Comparison of ENCODE assay signal across 24 cellular contexts in the genomic region with DNA sequence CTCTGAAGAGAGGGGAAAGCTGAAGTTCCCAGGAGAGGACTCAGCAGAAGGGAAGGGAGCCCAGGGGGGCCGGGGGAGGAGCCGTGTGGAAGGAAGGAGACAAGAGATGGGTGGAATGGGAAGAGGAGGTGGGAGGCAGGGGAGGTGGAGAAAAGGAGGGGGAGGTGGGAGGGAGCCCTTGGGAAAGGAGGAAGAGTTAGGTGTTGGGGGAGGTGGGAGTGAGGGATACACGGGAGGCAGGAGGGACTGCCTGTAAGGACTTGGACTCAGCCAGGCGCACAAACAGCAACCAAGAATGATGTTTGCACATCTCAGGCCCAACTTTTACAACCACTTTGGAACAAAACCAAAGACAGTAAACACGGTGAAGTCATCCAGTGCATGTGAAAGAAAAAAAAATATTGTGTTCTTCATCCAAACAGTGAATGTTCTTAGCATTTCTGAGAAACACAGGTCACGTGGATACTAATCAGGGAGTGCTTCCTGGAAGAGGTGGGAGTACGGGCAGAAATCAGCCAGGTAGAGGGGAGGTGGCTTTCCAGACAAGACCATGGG. TPM values are rescaled to one million over a fixed set of nuclear protein-coding genes. Genes with fewer than 3 reads are reported as not detected.
DNase-seq lines count a peak whose midpoint lies in the region; ATAC-seq, FAIRE-seq and TF ChIP-seq lines count a peak whose summit lies in the region.
"Had no signal": no experiment of that assay in that cellular context is flagged by ENCODE, and none has a peak within 500 bp of the region (broad histone marks: within the 10 kb centered on the region; RNA-seq: fewer than 3 reads in every experiment).

No MANE protein-coding gene starts in this region.

- H3K36me3 ChIP-seq in HepG2 (replicated peaks in 1 of 2; ENCODE audit: control insufficient read depth in 1 of 2, insufficient read depth in 2 of 2, low read length in 2 of 2) (no peaks in the 10 kb centered on the region), right lobe of liver (no peaks in the 10 kb centered on the region), colonic mucosa (no peaks in the 10 kb centered on the region), mucosa of descending colon (ENCODE audit: low read depth) (no peaks in the 10 kb centered on the region)
- H3K36me3 ChIP-seq in effector memory CD4-positive, alpha-beta T cell (ENCODE audit: control insufficient read depth, insufficient read depth, low read length): no peaks in the 10 kb centered on the region
- H3K36me3 ChIP-seq: BE2C, heart left ventricle, neural progenitor cell had no signal

- intact Hi-C loops in HepG2 (cut with micrococcal nuclease; ENCODE audit: unreplicated experiment) (no loop called here), right lobe of liver (cut with DNase I) (no loop called here), colonic mucosa (cut with DNase I) (no loop called here), mucosa of descending colon (cut with DNase I, micrococcal nuclease) (no loop called here)

- TF ChIP-seq RAD21 in HepG2 (CRISPR knock-in tag; IDR thresholded peaks at IDR 0.05): no peak

- no peaks in the 10 kb centered on the region for H3K79me2 ChIP-seq in HepG2 (ENCODE audit: insufficient read depth, low read length)

- H3K9me3 Mint-ChIP-seq in activated T-cell treated with anti-CD3 and anti-CD28 coated beads, Interleukin-2, amount 50 U/mL, for 4 hours: peaks cover 53% of the 10 kb centered on the region
- peaks cover 30 to 34% of the 10 kb centered on the region in 2 donors for H3K9me3 Mint-ChIP-seq in effector memory CD8-positive, alpha-beta T cell

- peaks cover 18 to 40% of the 10 kb centered on the region in 2 experiments for H3K27me3 ChIP-seq in HepG2 (ENCODE audit: control insufficient read depth in 1 of 2, insufficient read depth in 2 of 2, low read length in 2 of 2)
- no peaks in the 10 kb centered on the region for H3K27me3 ChIP-seq in right lobe of liver
- no peaks in the 10 kb centered on the region for H3K27me3 ChIP-seq in colonic mucosa
- H3K27me3 ChIP-seq in effector memory CD4-positive, alpha-beta T cell (replicated peaks; ENCODE audit: control insufficient read depth, insufficient read depth, low read length, poor library complexity, severe bottlenecking): peaks cover 4% of the 10 kb centered on the region
- H3K27me3 ChIP-seq: BE2C, heart left ventricle, neural progenitor cell had no signal

- H3K9me3 ChIP-seq in HepG2 (ENCODE audit: low read length) (peaks cover 29% of the 10 kb centered on the region), right lobe of liver (peaks cover 0 to 16% (median 0%) of the 10 kb centered on the region in 4 donors), colonic mucosa (no peaks in the 10 kb centered on the region), mucosa of descending colon (peaks cover 33% of the 10 kb centered on the region)
- peaks cover 36% of the 10 kb centered on the region for H3K9me3 ChIP-seq in effector memory CD4-positive, alpha-beta T cell (ENCODE audit: control insufficient read depth, low read length)

- no peak for TF ChIP-seq POLR2A in HepG2 (IDR thresholded peaks at IDR 0.05; ENCODE audit: insufficient read depth in 1 of 2, low read depth in 2 of 2, low read length in 2 of 2)
- TF ChIP-seq POLR2A in right lobe of liver (IDR thresholded peaks at IDR 0.05): no peak

- H3K4me1 Mint-ChIP-seq in activated T-cell treated with anti-CD3 and anti-CD28 coated beads, Interleukin-2, amount 50 U/mL, for 4 hours (ENCODE audit: low read depth): no peaks in the 10 kb centered on the region
- no peaks in the 10 kb centered on the region for H3K4me1 Mint-ChIP-seq in effector memory CD8-positive, alpha-beta T cell (ENCODE audit: low read depth in 2 of 2)
- H3K4me1 Mint-ChIP-seq: activated CD8-positive, alpha-beta memory T cell treated with anti-CD3 and anti-CD28 coated beads, Interleukin-2, amount 10 ng/mL, durations not matched to agents 7 days and 5 days; activated naive CD8-positive, alpha-beta T cell treated with anti-CD3 and anti-CD28 coated beads for 36 hours; immature natural killer cell; neural progenitor cell; T-helper 17 cell had no signal

- 15% methylated on average over 7 of the region's 7 CpGs for WGBS in HepG2 (ENCODE audit: low lambda C conversion rate)
- WGBS in right lobe of liver (ENCODE audit: insufficient coverage, low coverage, low lambda C conversion rate, missing lambda C conversion rate): 38% methylated on average over 7 of the region's 7 CpGs

- H3K27ac Mint-ChIP-seq in effector memory CD8-positive, alpha-beta T cell: no peak overlapping the region
- H3K27ac Mint-ChIP-seq: activated CD8-positive, alpha-beta memory T cell treated with anti-CD3 and anti-CD28 coated beads, Interleukin-2, amount 10 ng/mL, durations not matched to agents 7 days and 5 days; activated naive CD8-positive, alpha-beta T cell treated with anti-CD3 and anti-CD28 coated beads for 36 hours; immature natural killer cell; neural progenitor cell; T-helper 17 cell had no signal

- no peak for TF ChIP-seq EP300 in HepG2 (IDR thresholded peaks at IDR 0.05; ENCODE audit: low read depth in 2 of 2, low read length in 2 of 2)
- TF ChIP-seq EP300 in HepG2 (CRISPR knock-in tag; IDR thresholded peaks at IDR 0.05; ENCODE audit: borderline replicate concordance): no peak

- no peak for TF ChIP-seq CTCF in HepG2 (CRISPR knock-in tag; IDR thresholded peaks at IDR 0.05)
- no peak for TF ChIP-seq CTCF in right lobe of liver (IDR thresholded peaks at IDR 0.05)
- TF ChIP-seq CTCF in colonic mucosa (IDR thresholded peaks at IDR 0.05): no peak
- no peak for TF ChIP-seq CTCF in mucosa of descending colon (IDR thresholded peaks at IDR 0.05)

- H4K20me1 ChIP-seq in HepG2 (ENCODE audit: insufficient read depth, low read length): no peaks in the 10 kb centered on the region

- POLR2A ChIA-PET in HepG2 (lab: Yijun Ruan, JAX): interaction anchor here (3.2 kb wide), 1 partner anchor 15 kb away, joined by 21 read pairs; no protein-coding TSS in a partner anchor

- H3K4me3 Mint-ChIP-seq in activated T-cell treated with anti-CD3 and anti-CD28 coated beads, Interleukin-2, amount 50 U/mL, for 4 hours: no peak overlapping the region
- H3K4me3 Mint-ChIP-seq in effector memory CD8-positive, alpha-beta T cell: no peak overlapping the region
- H3K4me3 Mint-ChIP-seq: activated CD8-positive, alpha-beta memory T cell treated with anti-CD3 and anti-CD28 coated beads, Interleukin-2, amount 10 ng/mL, durations not matched to agents 7 days and 5 days; activated naive CD8-positive, alpha-beta T cell treated with anti-CD3 and anti-CD28 coated beads for 36 hours; immature natural killer cell; T-helper 17 cell had no signal

- FAIRE-seq in HepG2 (lab: Jason Lieb, UNC): no peak

- no peak for DNase-seq in HepG2 (ENCODE audit: low spot score)
- DNase-seq in right lobe of liver: no peak
- DNase-seq in colonic mucosa: peak; percentile 47
- DNase-seq in mucosa of descending colon: peak in 1 of 3 donors; percentile 57
- DNase-seq in activated T-cell treated with anti-CD3 and anti-CD28 coated beads, Interleukin-2, amount 50 U/mL, for 4 hours: no peak
- DNase-seq in COLO668 (lab: John Stamatoyannopoulos, UW; ENCODE audit: unreplicated experiment): no peak
- no peak for DNase-seq in effector memory CD8-positive, alpha-beta T cell
- no peak for DNase-seq in effector memory CD4-positive, alpha-beta T cell
- DNase-seq: 8988T; activated CD4-positive, alpha-beta T cell treated with anti-CD3 and anti-CD28 coated beads for 48 hours; activated CD8-positive, alpha-beta memory T cell treated with anti-CD3 and anti-CD28 coated beads, Interleukin-2, amount 10 ng/mL, durations not matched to agents 7 days and 5 days; activated naive CD8-positive, alpha-beta T cell treated with anti-CD3 and anti-CD28 coated beads for 36 hours; BE2C; Caco-2; effector CD4-positive, alpha-beta T cell; heart left ventricle; immature natural killer cell; NCI-H1436 treated with DMSO at 0.1 percent for 48 hours; NCI-H510A; stimulated activated CD4-positive, alpha-beta T cell treated with anti-CD3 and anti-CD28 coated beads, Interleukin-4, amount 100 ng/mL, for 24 hours; stimulated activated naive CD4-positive, alpha-beta T cell treated with Interleukin-2 at 50 U/mL for 16 hours; T-helper 17 cell had no signal

- H2AFZ ChIP-seq in HepG2 (ENCODE audit: low read length): no peak overlapping the region
- H2AFZ ChIP-seq: neural progenitor cell had no signal

- H3K9ac ChIP-seq in HepG2 (ENCODE audit: insufficient read depth, low read depth, low read length) (no peak overlapping the region), colonic mucosa (ENCODE audit: low read depth in 2 of 2, low read length in 2 of 2) (no peak overlapping the region)
- H3K9ac ChIP-seq: neural progenitor cell had no signal

- CTCF ChIA-PET in HepG2 (lab: Yijun Ruan, JAX; ENCODE audit: low intra/inter-chr PET ratio, low total read pairs): no interaction called here

- no peaks in the 10 kb centered on the region for H3K36me3 Mint-ChIP-seq in activated T-cell treated with anti-CD3 and anti-CD28 coated beads, Interleukin-2, amount 50 U/mL, for 4 hours (ENCODE audit: insufficient read depth)
- peaks cover 11% of the 10 kb centered on the region for H3K36me3 Mint-ChIP-seq in effector memory CD8-positive, alpha-beta T cell (ENCODE audit: insufficient read depth)

- in situ Hi-C loops in HepG2 (cut with HindIII; ENCODE audit: extremely low pct_ligation_motif_present, low pct_unique_long_range_greater_than_20kb): no loop called here

- H3K27ac ChIP-seq in HepG2 (ENCODE audit: extremely low read length, insufficient read depth, low read length): no peak overlapping the region
- H3K27ac ChIP-seq in right lobe of liver: no peak overlapping the region
- no peak overlapping the region for H3K27ac ChIP-seq in colonic mucosa
- no peak overlapping the region for H3K27ac ChIP-seq in effector memory CD4-positive, alpha-beta T cell (ENCODE audit: insufficient read depth, low read length, poor library complexity, severe bottlenecking)
- H3K27ac ChIP-seq: heart left ventricle, neural progenitor cell had no signal

- BruUV-seq in HepG2 (replicated peaks; lab: Mats Ljungman, UMichigan): no TSS peak

- no peak for ATAC-seq in HepG2
- no peak for ATAC-seq in right lobe of liver
- ATAC-seq in mucosa of descending colon: peak; percentile 95
- no peak for ATAC-seq in activated T-cell treated with anti-CD3 and anti-CD28 coated beads, Interleukin-2, amount 50 U/mL, for 4 hours
- no peak for ATAC-seq in effector memory CD8-positive, alpha-beta T cell (replicated peaks)
- ATAC-seq: activated CD8-positive, alpha-beta memory T cell treated with anti-CD3 and anti-CD28 coated beads, Interleukin-2, amount 10 ng/mL, durations not matched to agents 7 days and 5 days; heart left ventricle; Panc1; T-helper 17 cell had no signal

- H3K4me3 ChIP-seq in HepG2 (replicated peaks in 1 of 3; ENCODE audit: insufficient read depth in 1 of 3, low read depth in 2 of 3, low read length in 3 of 3) (no peak overlapping the region), right lobe of liver (no peak overlapping the region), colonic mucosa (no peak overlapping the region), mucosa of descending colon (no peak overlapping the region)
- no peak overlapping the region for H3K4me3 ChIP-seq in effector memory CD4-positive, alpha-beta T cell (ENCODE audit: insufficient read depth, low read depth, low read length, poor library complexity, severe bottlenecking)
- H3K4me3 ChIP-seq: heart left ventricle, neural progenitor cell had no signal

- H3K4me2 ChIP-seq in HepG2 (ENCODE audit: low read depth, low read length): no peak overlapping the region; the same call in 1 of the 2 replicates
- H3K4me2 ChIP-seq: neural progenitor cell had no signal

- peaks cover 8% of the 10 kb centered on the region for H3K27me3 Mint-ChIP-seq in activated T-cell treated with anti-CD3 and anti-CD28 coated beads, Interleukin-2, amount 50 U/mL, for 4 hours (ENCODE audit: low read depth)
- peaks cover 16 to 56% of the 10 kb centered on the region in 2 donors for H3K27me3 Mint-ChIP-seq in effector memory CD8-positive, alpha-beta T cell
- H3K27me3 Mint-ChIP-seq: activated CD8-positive, alpha-beta memory T cell treated with anti-CD3 and anti-CD28 coated beads, Interleukin-2, amount 10 ng/mL, durations not matched to agents 7 days and 5 days; T-helper 17 cell had no signal

- H3K4me1 ChIP-seq in HepG2 (ENCODE audit: insufficient read depth, low read length): peaks cover 13% of the 10 kb centered on the region
- no peaks in the 10 kb centered on the region for H3K4me1 ChIP-seq in right lobe of liver
- no peaks in the 10 kb centered on the region for H3K4me1 ChIP-seq in colonic mucosa
- H3K4me1 ChIP-seq in mucosa of descending colon (ENCODE audit: low read depth): peaks cover 11% of the 10 kb centered on the region
- no peaks in the 10 kb centered on the region for H3K4me1 ChIP-seq in effector memory CD4-positive, alpha-beta T cell (ENCODE audit: control insufficient read depth, insufficient read depth, low read length, poor library complexity, severe bottlenecking)
- H3K4me1 ChIP-seq: BE2C, Caco-2, heart left ventricle, neural progenitor cell had no signal

RNA-seq across cellular contexts. Expression of gene LSM14B, which starts 17.4 kb away (rescaled TPM):
- 77.7 and 79.2 TPM in 2 replicates for total RNA-seq in HepG2 (2016; rRNA removed; fragmentation: Illumina TruSeq; extraction: Trizol)
- total RNA-seq in HepG2 (2016; cell fraction: cytosol; rRNA removed; fragmentation: Illumina TruSeq; extraction: Trizol; ENCODE audit: low read depth): 24.5 and 25.5 TPM in 2 replicates
- total RNA-seq in HepG2 (2016; cell fraction: insoluble cytoplasmic fraction; rRNA removed; fragmentation: Illumina TruSeq; extraction: Trizol): 67.6 and 79.5 TPM in 2 replicates
- 64.7 and 64.9 TPM in 2 replicates for total RNA-seq in HepG2 (2016; cell fraction: membrane; rRNA removed; fragmentation: Illumina TruSeq; extraction: Trizol)
- 45.7 and 51.1 TPM in 2 replicates for total RNA-seq in HepG2 (2016; cell fraction: nucleus; rRNA removed; fragmentation: Illumina TruSeq; extraction: Trizol)
- polyA plus RNA-seq in HepG2 (2011; rRNA removed): 43.3 and 50.4 TPM in 2 replicates
- 24.6 and 38.4 TPM in 2 replicates for polyA plus RNA-seq in HepG2 (2011; cell fraction: cytosol; rRNA removed)
- polyA plus RNA-seq in HepG2 (2011; cell fraction: nucleus; rRNA removed): 68.1 and 80.1 TPM in 2 replicates
- 35.5 and 43.9 TPM in 2 replicates for polyA plus RNA-seq in HepG2 (2012)
- 15.6 and 19.3 TPM in 2 replicates for polyA plus RNA-seq in HepG2 (2016; cell fraction: cytosol; fragmentation: Illumina TruSeq; extraction: Trizol; ENCODE audit: low read depth)
- 70.8 and 83.3 TPM in 2 replicates for polyA plus RNA-seq in HepG2 (2016; cell fraction: insoluble cytoplasmic fraction; fragmentation: Illumina TruSeq; extraction: Trizol; ENCODE audit: low read depth)
- polyA plus RNA-seq in HepG2 (2016; cell fraction: membrane; fragmentation: Illumina TruSeq; extraction: Trizol; ENCODE audit: low read depth): 38.0 and 40.1 TPM in 2 replicates
- 84.6 and 88.2 TPM in 2 replicates for polyA plus RNA-seq in HepG2 (2016; cell fraction: nucleus; fragmentation: Illumina TruSeq; extraction: Trizol; ENCODE audit: insufficient read depth, low read depth)
- 41.0 and 77.9 TPM in 2 replicates for polyA minus RNA-seq in HepG2 (2011; rRNA and poly(A)+ RNA removed; ENCODE audit: low replicate concordance)
- polyA minus RNA-seq in HepG2 (2011; cell fraction: cytosol; rRNA and poly(A)+ RNA removed): 22.8 and 27.3 TPM in 2 replicates
- polyA minus RNA-seq in HepG2 (2011; cell fraction: nucleus; rRNA and poly(A)+ RNA removed): 35.0 and 37.7 TPM in 2 replicates
- 10 to 100 TPM in 5 of 6 experiments, 1 to 10 TPM in 1; 9.5 to 19.8 (median 14.2) TPM for total RNA-seq in right lobe of liver
- total RNA-seq in colonic mucosa: 10 to 100 TPM; 38.6 to 38.8 TPM
- total RNA-seq in mucosa of descending colon: 10 to 100 TPM; 33.5 to 49.1 (median 36.1) TPM
- total RNA-seq in activated T-cell treated with anti-CD3 and anti-CD28 coated beads, Interleukin-2, amount 50 U/mL, for 4 hours: 10 to 100 TPM; 35.2 to 41.3 (median 40.9) TPM

RNA-seq across cellular contexts. Expression of gene PSMA7, which starts 38.3 kb away (rescaled TPM):
- total RNA-seq in HepG2 (2016; rRNA removed; fragmentation: Illumina TruSeq; extraction: Trizol): 531 and 639 TPM in 2 replicates
- total RNA-seq in HepG2 (2016; cell fraction: cytosol; rRNA removed; fragmentation: Illumina TruSeq; extraction: Trizol; ENCODE audit: low read depth): 280 and 300 TPM in 2 replicates
- total RNA-seq in HepG2 (2016; cell fraction: insoluble cytoplasmic fraction; rRNA removed; fragmentation: Illumina TruSeq; extraction: Trizol): 555 and 661 TPM in 2 replicates
- total RNA-seq in HepG2 (2016; cell fraction: membrane; rRNA removed; fragmentation: Illumina TruSeq; extraction: Trizol): 259 and 300 TPM in 2 replicates
- 259 and 270 TPM in 2 replicates for total RNA-seq in HepG2 (2016; cell fraction: nucleus; rRNA removed; fragmentation: Illumina TruSeq; extraction: Trizol)
- 571 and 631 TPM in 2 replicates for polyA plus RNA-seq in HepG2 (2011; rRNA removed)
- polyA plus RNA-seq in HepG2 (2011; cell fraction: cytosol; rRNA removed): 539 and 602 TPM in 2 replicates
- polyA plus RNA-seq in HepG2 (2011; cell fraction: nucleus; rRNA removed): 375 and 401 TPM in 2 replicates
- polyA plus RNA-seq in HepG2 (2012): 283 and 330 TPM in 2 replicates
- polyA plus RNA-seq in HepG2 (2016; cell fraction: cytosol; fragmentation: Illumina TruSeq; extraction: Trizol; ENCODE audit: low read depth): 290 and 328 TPM in 2 replicates
- 656 and 720 TPM in 2 replicates for polyA plus RNA-seq in HepG2 (2016; cell fraction: insoluble cytoplasmic fraction; fragmentation: Illumina TruSeq; extraction: Trizol; ENCODE audit: low read depth)
- polyA plus RNA-seq in HepG2 (2016; cell fraction: membrane; fragmentation: Illumina TruSeq; extraction: Trizol; ENCODE audit: low read depth): 233 and 270 TPM in 2 replicates
- polyA plus RNA-seq in HepG2 (2016; cell fraction: nucleus; fragmentation: Illumina TruSeq; extraction: Trizol; ENCODE audit: insufficient read depth, low read depth): 418 and 431 TPM in 2 replicates
- polyA minus RNA-seq in HepG2 (2011; rRNA and poly(A)+ RNA removed; ENCODE audit: low replicate concordance): 380 and 541 TPM in 2 replicates
- 93.0 and 111 TPM in 2 replicates for polyA minus RNA-seq in HepG2 (2011; cell fraction: cytosol; rRNA and poly(A)+ RNA removed)
- 111 and 120 TPM in 2 replicates for polyA minus RNA-seq in HepG2 (2011; cell fraction: nucleus; rRNA and poly(A)+ RNA removed)
- total RNA-seq in right lobe of liver: 100 to 1,000 TPM; 108 to 268 (median 116) TPM
- total RNA-seq in colonic mucosa: 100 to 1,000 TPM; 164 to 315 TPM
- total RNA-seq in mucosa of descending colon: 100 to 1,000 TPM; 129 to 197 (median 194) TPM
- total RNA-seq in activated T-cell treated with anti-CD3 and anti-CD28 coated beads, Interleukin-2, amount 50 U/mL, for 4 hours: 100 to 1,000 TPM; 651 to 699 (median 689) TPM

RNA-seq across cellular contexts. Expression of gene SS18L1, which starts 38.7 kb away (rescaled TPM):
- 15.3 and 17.8 TPM in 2 replicates for total RNA-seq in HepG2 (2016; rRNA removed; fragmentation: Illumina TruSeq; extraction: Trizol)
- total RNA-seq in HepG2 (2016; cell fraction: cytosol; rRNA removed; fragmentation: Illumina TruSeq; extraction: Trizol; ENCODE audit: low read depth): 8.6 and 10.0 TPM in 2 replicates
- 14.3 and 17.3 TPM in 2 replicates for total RNA-seq in HepG2 (2016; cell fraction: insoluble cytoplasmic fraction; rRNA removed; fragmentation: Illumina TruSeq; extraction: Trizol)
- 13.2 and 13.6 TPM in 2 replicates for total RNA-seq in HepG2 (2016; cell fraction: membrane; rRNA removed; fragmentation: Illumina TruSeq; extraction: Trizol)
- total RNA-seq in HepG2 (2016; cell fraction: nucleus; rRNA removed; fragmentation: Illumina TruSeq; extraction: Trizol): 21.3 and 26.0 TPM in 2 replicates
- 27.6 and 32.0 TPM in 2 replicates for polyA plus RNA-seq in HepG2 (2011; rRNA removed)
- polyA plus RNA-seq in HepG2 (2011; cell fraction: cytosol; rRNA removed): 13.9 and 24.3 TPM in 2 replicates
- polyA plus RNA-seq in HepG2 (2011; cell fraction: nucleus; rRNA removed): 94.6 and 141 TPM in 2 replicates
- 16.9 and 17.6 TPM in 2 replicates for polyA plus RNA-seq in HepG2 (2012)
- polyA plus RNA-seq in HepG2 (2016; cell fraction: cytosol; fragmentation: Illumina TruSeq; extraction: Trizol; ENCODE audit: low read depth): 2.6 and 2.8 TPM in 2 replicates
- polyA plus RNA-seq in HepG2 (2016; cell fraction: insoluble cytoplasmic fraction; fragmentation: Illumina TruSeq; extraction: Trizol; ENCODE audit: low read depth): 12.8 and 13.4 TPM in 2 replicates
- polyA plus RNA-seq in HepG2 (2016; cell fraction: membrane; fragmentation: Illumina TruSeq; extraction: Trizol; ENCODE audit: low read depth): 5.4 and 6.3 TPM in 2 replicates
- polyA plus RNA-seq in HepG2 (2016; cell fraction: nucleus; fragmentation: Illumina TruSeq; extraction: Trizol; ENCODE audit: insufficient read depth, low read depth): 60.6 and 69.1 TPM in 2 replicates
- 32.8 and 53.5 TPM in 2 replicates for polyA minus RNA-seq in HepG2 (2011; rRNA and poly(A)+ RNA removed; ENCODE audit: low replicate concordance)
- 14.5 and 16.4 TPM in 2 replicates for polyA minus RNA-seq in HepG2 (2011; cell fraction: cytosol; rRNA and poly(A)+ RNA removed)
- 30.1 and 33.4 TPM in 2 replicates for polyA minus RNA-seq in HepG2 (2011; cell fraction: nucleus; rRNA and poly(A)+ RNA removed)
- total RNA-seq in right lobe of liver: 10 to 100 TPM; 14.1 to 26.5 (median 23.7) TPM
- 10 to 100 TPM; 10.1 to 17.7 TPM for total RNA-seq in colonic mucosa
- total RNA-seq in mucosa of descending colon: 10 to 100 TPM; 13.2 to 16.0 (median 14.4) TPM
- total RNA-seq in activated T-cell treated with anti-CD3 and anti-CD28 coated beads, Interleukin-2, amount 50 U/mL, for 4 hours: 10 to 100 TPM; 14.4 to 16.1 (median 14.5) TPM

RNA-seq across cellular contexts. Expression of gene TAF4, which starts 39.2 kb away (rescaled TPM):
- 12.0 and 12.2 TPM in 2 replicates for total RNA-seq in HepG2 (2016; rRNA removed; fragmentation: Illumina TruSeq; extraction: Trizol)
- total RNA-seq in HepG2 (2016; cell fraction: cytosol; rRNA removed; fragmentation: Illumina TruSeq; extraction: Trizol; ENCODE audit: low read depth): 13.2 and 13.9 TPM in 2 replicates
- total RNA-seq in HepG2 (2016; cell fraction: insoluble cytoplasmic fraction; rRNA removed; fragmentation: Illumina TruSeq; extraction: Trizol): 10.5 and 10.7 TPM in 2 replicates
- 14.0 and 18.0 TPM in 2 replicates for total RNA-seq in HepG2 (2016; cell fraction: membrane; rRNA removed; fragmentation: Illumina TruSeq; extraction: Trizol)
- total RNA-seq in HepG2 (2016; cell fraction: nucleus; rRNA removed; fragmentation: Illumina TruSeq; extraction: Trizol): 14.1 and 16.1 TPM in 2 replicates
- 5.9 and 6.6 TPM in 2 replicates for polyA plus RNA-seq in HepG2 (2011; rRNA removed)
- 5.5 and 6.6 TPM in 2 replicates for polyA plus RNA-seq in HepG2 (2011; cell fraction: cytosol; rRNA removed)
- polyA plus RNA-seq in HepG2 (2011; cell fraction: nucleus; rRNA removed): 27.0 and 32.1 TPM in 2 replicates
- polyA plus RNA-seq in HepG2 (2012): 18.4 and 21.6 TPM in 2 replicates
- 2.0 and 2.2 TPM in 2 replicates for polyA plus RNA-seq in HepG2 (2016; cell fraction: cytosol; fragmentation: Illumina TruSeq; extraction: Trizol; ENCODE audit: low read depth)
- polyA plus RNA-seq in HepG2 (2016; cell fraction: insoluble cytoplasmic fraction; fragmentation: Illumina TruSeq; extraction: Trizol; ENCODE audit: low read depth): 19.2 and 31.8 TPM in 2 replicates
- polyA plus RNA-seq in HepG2 (2016; cell fraction: membrane; fragmentation: Illumina TruSeq; extraction: Trizol; ENCODE audit: low read depth): 8.0 and 10.2 TPM in 2 replicates
- polyA plus RNA-seq in HepG2 (2016; cell fraction: nucleus; fragmentation: Illumina TruSeq; extraction: Trizol; ENCODE audit: insufficient read depth, low read depth): 44.2 and 48.9 TPM in 2 replicates
- polyA minus RNA-seq in HepG2 (2011; rRNA and poly(A)+ RNA removed; ENCODE audit: low replicate concordance): 9.9 and 36.8 TPM in 2 replicates
- polyA minus RNA-seq in HepG2 (2011; cell fraction: cytosol; rRNA and poly(A)+ RNA removed): 21.1 and 21.8 TPM in 2 replicates
- 21.1 and 25.4 TPM in 2 replicates for polyA minus RNA-seq in HepG2 (2011; cell fraction: nucleus; rRNA and poly(A)+ RNA removed)
- 10 to 100 TPM in 4 of 6 experiments, 1 to 10 TPM in 2; 9.0 to 13.0 (median 11.3) TPM for total RNA-seq in right lobe of liver
- 10 to 100 TPM; 17.4 to 27.3 TPM for total RNA-seq in colonic mucosa
- total RNA-seq in mucosa of descending colon: 10 to 100 TPM; 23.8 to 28.3 (median 27.5) TPM
- total RNA-seq in activated T-cell treated with anti-CD3 and anti-CD28 coated beads, Interleukin-2, amount 50 U/mL, for 4 hours: 10 to 100 TPM; 26.4 to 31.1 (median 27.0) TPM
